Comparison of ENCODE assay signal across 8 cellular contexts in the genomic region with DNA sequence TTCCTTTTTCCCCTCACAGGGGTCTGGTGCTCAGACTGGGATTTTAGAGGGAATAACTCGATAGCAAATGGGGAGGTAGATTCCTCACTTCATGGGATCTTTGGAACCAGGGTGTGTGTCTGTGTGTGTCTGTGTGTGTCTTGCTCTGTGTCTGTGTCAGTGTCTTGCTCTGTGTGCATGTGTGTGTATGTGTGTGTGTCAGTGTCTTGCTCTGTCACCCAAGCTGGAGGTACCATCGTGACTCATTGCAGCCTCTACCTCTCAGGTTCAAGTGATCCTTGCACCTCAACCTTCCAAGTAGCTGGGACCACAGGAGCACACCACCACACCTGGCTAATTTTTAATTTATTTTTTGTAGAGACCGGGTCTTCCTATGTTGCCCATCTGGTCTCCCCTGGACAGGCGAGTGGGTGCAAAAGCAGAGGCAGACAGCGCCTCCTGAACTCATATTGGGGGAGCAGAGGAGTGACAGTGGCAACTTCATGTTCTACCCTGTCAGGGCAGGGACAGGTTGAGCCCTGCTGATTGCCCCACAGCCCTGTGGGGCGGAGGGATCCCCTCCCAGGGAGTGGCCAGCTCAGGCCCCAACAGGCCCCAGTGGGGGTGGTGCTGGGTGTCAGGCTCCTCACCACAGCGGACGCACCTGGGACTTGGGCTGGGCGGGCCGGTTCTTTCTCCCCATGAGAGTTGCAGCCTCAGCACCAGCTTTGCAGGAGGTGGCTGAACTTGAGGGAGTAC. TPM values are rescaled to one million over a fixed set of nuclear protein-coding genes. Genes with fewer than 3 reads are reported as not detected.
A peak's percentile ranks its signal among the peaks of the same experiment; 100 is the strongest.
DNase-seq lines count a peak whose midpoint lies in the region; ATAC-seq and TF ChIP-seq lines count a peak whose summit lies in the region.

No MANE protein-coding gene starts in this region.

- ATAC-seq in GM19438 (IDR thresholded peaks at IDR 0.05; ENCODE audit: low read depth, unreplicated experiment) (peak; percentile 62), HG03139 (IDR thresholded peaks at IDR 0.05; ENCODE audit: unreplicated experiment) (peak; percentile 39)

- peaks cover 62% of the 10 kb centered on the region for H3K4me1 Mint-ChIP-seq in dendritic cell treated with granulocyte-macrophage colony-stimulating factor and Interleukin-4, amounts not matched to agents 40 ng/mL and 50 ng/mL, for 4 days (ENCODE audit: low read depth)

- H3K27me3 Mint-ChIP-seq in dendritic cell treated with granulocyte-macrophage colony-stimulating factor and Interleukin-4, amounts not matched to agents 40 ng/mL and 50 ng/mL, for 4 days = no peaks in the 10 kb centered on the region

- H3K4me3 ChIP-seq in spleen = peak overlapping the region in 3 of 8 donors; percentile 20 to 60 (median 23)

- no peaks in the 10 kb centered on the region for H3K27me3 ChIP-seq in spleen (replicated peaks in 1 of 7)

- H3K9me3 Mint-ChIP-seq in dendritic cell treated with granulocyte-macrophage colony-stimulating factor and Interleukin-4, amounts not matched to agents 40 ng/mL and 50 ng/mL, for 4 days = no peaks in the 10 kb centered on the region

- H3K36me3 Mint-ChIP-seq in dendritic cell treated with granulocyte-macrophage colony-stimulating factor and Interleukin-4, amounts not matched to agents 40 ng/mL and 50 ng/mL, for 4 days (ENCODE audit: low read depth) = peaks cover 11% of the 10 kb centered on the region

- peaks cover 44 to 100% (median 96%) of the 10 kb centered on the region in 6 donors for H3K4me1 ChIP-seq in spleen

- no peak overlapping the region for H3K4me3 Mint-ChIP-seq in dendritic cell treated with granulocyte-macrophage colony-stimulating factor and Interleukin-4, amounts not matched to agents 40 ng/mL and 50 ng/mL, for 4 days

- intact Hi-C loops in dendritic cell treated with granulocyte-macrophage colony-stimulating factor and Interleukin-4, amounts not matched to agents 40 ng/mL and 50 ng/mL, for 4 days (cut with micrococcal nuclease) = no loop called here
- intact Hi-C loops in spleen (cut with DNase I; ENCODE audit: low total_unique reads) = no loop called here

- peak overlapping the region; percentile 31 for H3K27ac Mint-ChIP-seq in dendritic cell treated with granulocyte-macrophage colony-stimulating factor and Interleukin-4, amounts not matched to agents 40 ng/mL and 50 ng/mL, for 4 days

- peak; percentile 95 for DNase-seq in spleen
- DNase-seq in caudate nucleus (lab: John Stamatoyannopoulos, UW) = no peak
- DNase-seq in amygdala (lab: John Stamatoyannopoulos, UW) = no peak
- no peak for DNase-seq in HuH-7 (ENCODE audit: low spot score)
- DNase-seq in effector CD8-positive, alpha-beta T cell (lab: John Stamatoyannopoulos, UW) = no peak

- TF ChIP-seq POLR2A in spleen (IDR thresholded peaks at IDR 0.05) = no peak

- peak overlapping the region; percentile 42 to 98 (median 88) for H3K27ac ChIP-seq in spleen
- H3K27ac ChIP-seq in caudate nucleus (ENCODE audit: low read depth, low read length) = no peak overlapping the region

- peaks cover 0 to 10% (median 0%) of the 10 kb centered on the region in 6 donors for H3K36me3 ChIP-seq in spleen

- TF ChIP-seq CTCF in spleen (IDR thresholded peaks at IDR 0.05 in 8 of 11, conservative IDR thresholded peaks at IDR 0.05 in 3 of 11) = no peak

- no peaks in the 10 kb centered on the region for H3K9me3 ChIP-seq in spleen

- WGBS in spleen, 5 donors = 56 to 87% (median 73%) methylated on average over 5 to 10 of the region's 10 CpGs

RNA-seq across cellular contexts. Expression of a gene that starts 10.4 kb away (rescaled TPM):
- 10 to 100 TPM; 57.7 to 90.0 (median 77.0) TPM for total RNA-seq in spleen
- 10 to 100 TPM; 16.4 to 25.0 (median 16.7) TPM for polyA plus RNA-seq in spleen

RNA-seq across cellular contexts. Expression of a gene that starts 43.0 kb away (rescaled TPM):
- total RNA-seq in spleen = 10 to 100 TPM; 31.7 to 83.2 (median 77.3) TPM
- polyA plus RNA-seq in spleen = 100 to 1,000 TPM; 166 to 247 (median 212) TPM

RNA-seq across cellular contexts. Expression of a gene that starts 43.2 kb away (rescaled TPM):
- 10 to 100 TPM in 3 of 7 donors, 1 to 10 TPM in 4; 7.3 to 13.4 (median 9.9) TPM for total RNA-seq in spleen
- 1 to 10 TPM; 1.9 to 4.3 (median 3.2) TPM for polyA plus RNA-seq in spleen

RNA-seq across cellular contexts. Expression of a gene that starts 58.6 kb away (rescaled TPM):
- total RNA-seq in spleen = 1 to 10 TPM in 1 of 7 donors, under 1 TPM in 3, not detected in 3; 0.14 to 1.8 (median 0.35) TPM
- polyA plus RNA-seq in spleen = under 1 TPM; 0.03 to 0.17 (median 0.10) TPM
